34 cellular contexts compared by ENCODE assay signal in the genomic region with DNA sequence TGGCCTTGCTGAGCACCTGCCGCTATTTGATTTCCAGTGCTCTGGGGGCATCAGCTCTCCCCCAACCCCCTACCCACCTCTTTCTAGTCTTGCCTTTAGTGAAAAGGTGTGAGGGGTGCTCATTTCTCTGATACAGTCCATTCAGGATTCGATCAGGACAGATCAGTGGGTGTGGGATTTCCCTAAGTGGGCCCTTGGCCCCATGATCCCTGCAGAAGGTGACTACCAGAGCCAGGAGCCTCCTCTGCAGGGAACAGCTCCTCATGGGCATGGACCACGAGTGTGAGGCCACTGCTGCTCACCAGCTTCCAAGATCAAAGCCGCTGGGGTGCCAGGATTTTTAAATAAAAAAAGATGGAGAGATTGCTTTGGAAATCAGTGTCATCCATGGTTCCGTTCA.
"Had no signal": no experiment of that assay in that cellular context is flagged by ENCODE, and none has a peak within 500 bp of the region (broad histone marks: within the 10 kb centered on the region; RNA-seq: fewer than 3 reads in every experiment).

No MANE protein-coding gene starts in this region.

- H3K27ac ChIP-seq: PC-9, RWPE1 had no signal

- H3K27ac Mint-ChIP-seq: activated CD4-positive, alpha-beta memory T cell treated with anti-CD3 and anti-CD28 coated beads, Interleukin-2, amount 10 ng/mL, durations not matched to agents 7 days and 5 days; activated naive CD4-positive, alpha-beta T cell treated with anti-CD3 and anti-CD28 coated beads, Interleukin-2, amount 10 ng/mL, durations not matched to agents 7 days and 5 days; activated naive CD8-positive, alpha-beta T cell; activated naive CD8-positive, alpha-beta T cell treated with anti-CD3 and anti-CD28 coated beads, Interleukin-2, amount 50 U/mL, for 24 hours; T-cell; T-helper 17 cell had no signal

- H3K36me3 Mint-ChIP-seq: activated naive CD4-positive, alpha-beta T cell treated with anti-CD3 and anti-CD28 coated beads, Interleukin-2, amount 10 ng/mL, durations not matched to agents 7 days and 5 days; activated naive CD8-positive, alpha-beta T cell; brain; T-cell had no signal

- H2AFZ ChIP-seq: PC-9 had no signal

- H3K27me3 Mint-ChIP-seq: activated CD4-positive, alpha-beta memory T cell treated with anti-CD3 and anti-CD28 coated beads, Interleukin-2, amount 10 ng/mL, durations not matched to agents 7 days and 5 days; activated CD8-positive, alpha-beta memory T cell treated with anti-CD3 and anti-CD28 coated beads, Interleukin-2, amount 10 ng/mL, durations not matched to agents 7 days and 5 days; activated naive CD4-positive, alpha-beta T cell treated with anti-CD3 and anti-CD28 coated beads, Interleukin-2, amount 10 ng/mL, durations not matched to agents 7 days and 5 days; activated naive CD8-positive, alpha-beta T cell; T-cell; T-helper 17 cell had no signal

- H3K9me3 Mint-ChIP-seq: activated naive CD4-positive, alpha-beta T cell treated with anti-CD3 and anti-CD28 coated beads, Interleukin-2, amount 10 ng/mL, durations not matched to agents 7 days and 5 days; T-cell had no signal

- H3K4me2 ChIP-seq: PC-9 had no signal

- DNase-seq: activated CD4-positive, alpha-beta memory T cell treated with anti-CD3 and anti-CD28 coated beads, Interleukin-2, amount 10 ng/mL, durations not matched to agents 7 days and 5 days; activated CD4-positive, alpha-beta T cell treated with anti-CD3 and anti-CD28 coated beads for 36 hours; activated CD4-positive, alpha-beta T cell treated with anti-CD3 and anti-CD28 coated beads, Interleukin-2, amount 50 U/mL, for 1 hour; activated CD8-positive, alpha-beta memory T cell treated with anti-CD3 and anti-CD28 coated beads for 24 hours; activated CD8-positive, alpha-beta memory T cell treated with anti-CD3 and anti-CD28 coated beads, Interleukin-2, amount 10 ng/mL, durations not matched to agents 7 days and 5 days; activated CD8-positive, alpha-beta memory T cell treated with anti-CD3 and anti-CD28 coated beads, Interleukin-2, amount 50 U/mL, for 48 hours; activated effector memory CD4-positive, alpha-beta T cell treated with Interleukin-2 at 50 U/mL for 16 hours; activated naive CD4-positive, alpha-beta T cell treated with anti-CD3 and anti-CD28 coated beads, Interleukin-2, amount 10 ng/mL, durations not matched to agents 7 days and 5 days; activated naive CD8-positive, alpha-beta T cell treated with anti-CD3 and anti-CD28 coated beads, Interleukin-2, amount 50 U/mL, for 24 hours; activated T-cell treated with anti-CD3 and anti-CD28 coated beads, Interleukin-2, amount 50 U/mL, for 1 hour; anterior cingulate cortex; NCI-H1092 treated with DMSO at 0.1 percent for 48 hours; NCI-H1417; NCI-H146; NCI-H187; NCI-H2029 treated with DMSO at 0.1 percent for 48 hours; NCI-H2107; NCI-H2171; NCI-H510A; NCI-H526; NCI-H748 treated with DMSO at 0.1 percent for 48 hours; NK-92 treated with Interleukin-12 subunit alpha and Interleukin-12 subunit beta, amount 100 ng/mL, for 24 hours; PC-9; SIG-M5; T-cell; T-helper 17 cell; T1000 had no signal

- H3K4me3 Mint-ChIP-seq: activated CD4-positive, alpha-beta memory T cell treated with anti-CD3 and anti-CD28 coated beads, Interleukin-2, amount 10 ng/mL, durations not matched to agents 7 days and 5 days; activated CD4-positive, alpha-beta T cell treated with anti-CD3 and anti-CD28 coated beads for 36 hours; activated CD8-positive, alpha-beta memory T cell treated with anti-CD3 and anti-CD28 coated beads, Interleukin-2, amount 10 ng/mL, durations not matched to agents 7 days and 5 days; activated naive CD4-positive, alpha-beta T cell treated with anti-CD3 and anti-CD28 coated beads, Interleukin-2, amount 10 ng/mL, durations not matched to agents 7 days and 5 days; activated naive CD8-positive, alpha-beta T cell; activated naive CD8-positive, alpha-beta T cell treated with anti-CD3 and anti-CD28 coated beads, Interleukin-2, amount 50 U/mL, for 24 hours; brain; T-cell; T-helper 17 cell had no signal

- H3K4me3 ChIP-seq: PC-9 had no signal

- FAIRE-seq: bronchial epithelial cell, RCC 7860, TTC549 had no signal

- ATAC-seq: activated CD4-positive, alpha-beta T cell treated with anti-CD3 and anti-CD28 coated beads for 36 hours; activated CD8-positive, alpha-beta memory T cell treated with anti-CD3 and anti-CD28 coated beads, Interleukin-2, amount 10 ng/mL, durations not matched to agents 7 days and 5 days; activated naive CD8-positive, alpha-beta T cell treated with anti-CD3 and anti-CD28 coated beads, Interleukin-2, amount 50 U/mL, for 24 hours; Right ventricle myocardium inferior; T-cell; T-helper 17 cell had no signal
